ENCODE assay signal across 17 cellular contexts in the genomic region with DNA sequence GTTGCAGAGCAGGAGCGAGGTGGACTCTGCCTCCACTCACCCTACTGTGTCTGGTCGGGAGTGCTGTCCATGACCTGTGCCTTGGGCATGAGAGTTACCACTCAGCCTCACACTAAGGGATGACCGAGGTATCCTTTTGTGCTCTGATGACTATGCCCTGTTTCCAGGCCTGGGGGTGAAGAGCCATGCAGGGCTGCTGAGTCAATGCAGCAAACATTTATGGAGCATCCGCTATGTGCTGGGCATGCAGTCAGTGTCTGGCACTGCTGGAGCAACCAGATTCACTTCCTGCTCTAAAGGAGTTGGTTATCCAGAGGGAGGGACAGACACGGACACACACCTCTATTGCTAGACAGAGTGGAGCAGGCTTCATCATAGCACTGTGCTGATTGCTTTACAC. TPM values are rescaled to one million over a fixed set of nuclear protein-coding genes. Genes with fewer than 3 reads are reported as not detected.
A peak's percentile ranks its signal among the peaks of the same experiment; 100 is the strongest.
DNase-seq lines count a peak whose midpoint lies in the region; ATAC-seq and TF ChIP-seq lines count a peak whose summit lies in the region.
"Had no signal": no experiment of that assay in that cellular context is flagged by ENCODE, and none has a peak within 500 bp of the region (broad histone marks: within the 10 kb centered on the region; RNA-seq: fewer than 3 reads in every experiment).

No MANE protein-coding gene starts in this region.

- H3K27ac ChIP-seq in RWPE2 (ENCODE audit: poor library complexity, severe bottlenecking) (no peak overlapping the region), vagina (no peak overlapping the region)
- H3K27ac ChIP-seq: esophagus muscularis mucosa, right atrium auricular region had no signal

- H3K27me3 ChIP-seq in RWPE2 (ENCODE audit: insufficient read depth, poor library complexity, severe bottlenecking): peaks cover 5% of the 10 kb centered on the region
- no peaks in the 10 kb centered on the region for H3K27me3 ChIP-seq in vagina
- H3K27me3 ChIP-seq: right atrium auricular region had no signal

- no peaks in the 10 kb centered on the region for H3K9me3 ChIP-seq in RWPE2 (ENCODE audit: severe bottlenecking)
- no peaks in the 10 kb centered on the region for H3K9me3 ChIP-seq in vagina
- H3K9me3 ChIP-seq: esophagus muscularis mucosa, right atrium auricular region had no signal

- no peaks in the 10 kb centered on the region for H3K4me1 ChIP-seq in RWPE2 (ENCODE audit: insufficient read depth, poor library complexity, severe bottlenecking)
- no peaks in the 10 kb centered on the region for H3K4me1 ChIP-seq in vagina
- H3K4me1 ChIP-seq: esophagus muscularis mucosa, right atrium auricular region had no signal

- intact Hi-C loops in vagina (cut with DNase I): no loop called here

- peak; percentile 94 for ATAC-seq in RWPE2 (ENCODE audit: low read depth)
- ATAC-seq: T-helper 17 cell had no signal

- DNase-seq in GM04504 (ENCODE audit: low read depth): peak; percentile 69
- no peak for DNase-seq in RWPE2 (ENCODE audit: low spot score)
- DNase-seq in fibroblast of mammary gland (ENCODE audit: low read depth): peak; percentile 25
- peak; percentile 9 for DNase-seq in skeletal muscle cell (ENCODE audit: low read depth)
- DNase-seq in hepatic stellate cell (ENCODE audit: low spot score): no peak
- no peak for DNase-seq in vagina (ENCODE audit: extremely low spot score in 2 of 2)
- DNase-seq in stimulated activated naive CD4-positive, alpha-beta T cell treated with Interleukin-2 at 50 U/mL for 16 hours (lab: John Stamatoyannopoulos, UW): no peak
- DNase-seq: activated CD4-positive, alpha-beta T cell treated with anti-CD3 and anti-CD28 coated beads, Interleukin-2, amount 50 U/mL, for 48 hours; activated gamma-delta T cell; COR-L47; H9; NCI-H187 treated with DMSO at 0.1 percent for 48 hours; substantia nigra; T-helper 17 cell had no signal

- TF ChIP-seq POLR2A in vagina (IDR thresholded peaks at IDR 0.05): no peak

- no peak for TF ChIP-seq CTCF in RWPE2 (IDR thresholded peaks at IDR 0.05; ENCODE audit: poor library complexity, severe bottlenecking)
- no peak for TF ChIP-seq CTCF in fibroblast of mammary gland (conservative IDR thresholded peaks at IDR 0.05; ENCODE audit: control insufficient read depth, insufficient read depth, low read depth, low read length)
- no peak for TF ChIP-seq CTCF in vagina (IDR thresholded peaks at IDR 0.05)

- no peaks in the 10 kb centered on the region for H3K36me3 ChIP-seq in RWPE2 (ENCODE audit: low read depth)
- no peaks in the 10 kb centered on the region for H3K36me3 ChIP-seq in vagina
- H3K36me3 ChIP-seq: esophagus muscularis mucosa, right atrium auricular region had no signal

- H3K4me3 ChIP-seq in RWPE2 (ENCODE audit: severe bottlenecking): no peak overlapping the region
- no peak overlapping the region for H3K4me3 ChIP-seq in fibroblast of mammary gland (ENCODE audit: control insufficient read depth, low read depth, low read length)
- no peak overlapping the region for H3K4me3 ChIP-seq in skeletal muscle cell (ENCODE audit: low read depth, low read length)
- H3K4me3 ChIP-seq in vagina: no peak overlapping the region
- H3K4me3 ChIP-seq: esophagus muscularis mucosa, right atrium auricular region had no signal

RNA-seq across cellular contexts. Expression of gene HNF1B, which starts 7.6 kb away (rescaled TPM):
- total RNA-seq in vagina: not detected
- total RNA-seq: esophagus muscularis mucosa, H9, myocyte, right atrium auricular region, T-helper 17 cell had no signal

Comparison
In these comparisons a context has a peak if more than half of its experiments do, and no peak if none do; other contexts are left out.
1. DNase-seq: peak in GM04504 (single experiment), fibroblast of mammary gland (single experiment) and skeletal muscle cell (single experiment); none in RWPE2 (single experiment), hepatic stellate cell (single experiment), vagina (0 of 2) and stimulated activated naive CD4-positive, alpha-beta T cell treated with Interleukin-2 at 50 U/mL for 16 hours (single experiment).